In genomic region chr1:20696397-20697333, GRCh38 we compare ENCODE assay signal across 1 cellular context.
TF ChIP-seq lines count a peak whose summit lies in the region.

No MANE protein-coding gene starts in this region.

TF ChIP-seq in HepG2, 621 proteins besides CTCF, POLR2A, EP300 and RAD21 (continued from another document and continues in another):
- no peak for TF ChIP-seq GATA4 (IDR thresholded peaks at IDR 0.05; ENCODE audit: borderline replicate concordance, low read depth)
- TF ChIP-seq SRF (IDR thresholded peaks at IDR 0.05; ENCODE audit: low read depth, low read length) = no peak
- no peak for TF ChIP-seq ZMAT5 (CRISPR knock-in tag; IDR thresholded peaks at IDR 0.05; ENCODE audit: borderline replicate concordance, low read depth)
- TF ChIP-seq KDM4B (CRISPR knock-in tag; IDR thresholded peaks at IDR 0.05) = no peak
- TF ChIP-seq TERF1 (CRISPR knock-in tag; IDR thresholded peaks at IDR 0.05) = no peak
- no peak for TF ChIP-seq AGO2 (optimal IDR thresholded peaks at IDR 0.05; ENCODE audit: low read depth, low read length)
- TF ChIP-seq ISX (CRISPR knock-in tag; conservative IDR thresholded peaks at IDR 0.05) = no peak
- 0 out of 2 replicates have a peak, but pooled peaks have one; percentile 30 for TF ChIP-seq FOXJ3 (CRISPR knock-in tag; IDR thresholded peaks at IDR 0.05; ENCODE audit: borderline replicate concordance)
- TF ChIP-seq SAFB2 (CRISPR knock-in tag; IDR thresholded peaks at IDR 0.05; ENCODE audit: borderline replicate concordance, low read depth) = no peak
- TF ChIP-seq TBX3 (IDR thresholded peaks at IDR 0.05; ENCODE audit: borderline replicate concordance) = no peak
- TF ChIP-seq ZNF850 (CRISPR knock-in tag; conservative IDR thresholded peaks at IDR 0.05) = no peak
- TF ChIP-seq NBN (conservative IDR thresholded peaks at IDR 0.05) = no peak
- no peak for TF ChIP-seq IKZF4 (CRISPR knock-in tag; IDR thresholded peaks at IDR 0.05; ENCODE audit: borderline replicate concordance, low read depth, not compliant biosample characterization)
- TF ChIP-seq MLXIP (CRISPR knock-in tag; IDR thresholded peaks at IDR 0.05; ENCODE audit: borderline replicate concordance) = no peak
- TF ChIP-seq CSRNP2 (CRISPR knock-in tag; conservative IDR thresholded peaks at IDR 0.05; ENCODE audit: low read depth) = no peak
- TF ChIP-seq RARA (CRISPR knock-in tag; IDR thresholded peaks at IDR 0.05) = no peak
- TF ChIP-seq GPBP1L1 (CRISPR knock-in tag; IDR thresholded peaks at IDR 0.05) = no peak
- no peak for TF ChIP-seq MBNL3 (CRISPR knock-in tag; conservative IDR thresholded peaks at IDR 0.05)
- TF ChIP-seq DNMT1 (CRISPR knock-in tag; IDR thresholded peaks at IDR 0.05) = no peak
- no peak for TF ChIP-seq NR0B2 (CRISPR knock-in tag; IDR thresholded peaks at IDR 0.05)
- TF ChIP-seq NFIC (IDR thresholded peaks at IDR 0.05; ENCODE audit: low read length) = no peak
- no peak for TF ChIP-seq PHF5A (CRISPR knock-in tag; IDR thresholded peaks at IDR 0.05; ENCODE audit: low read depth, unreplicated experiment)
- TF ChIP-seq ZFX (CRISPR knock-in tag; IDR thresholded peaks at IDR 0.05; ENCODE audit: low read depth) = peak; percentile 75
- TF ChIP-seq TMF1 (CRISPR knock-in tag; IDR thresholded peaks at IDR 0.05; ENCODE audit: low read depth) = no peak
- no peak for TF ChIP-seq ZMAT3 (CRISPR knock-in tag; conservative IDR thresholded peaks at IDR 0.05)
- 0 out of 2 replicates have a peak, but pooled peaks have one; percentile 25 for TF ChIP-seq ZBTB33 (CRISPR knock-in tag; IDR thresholded peaks at IDR 0.05)
- no peak for TF ChIP-seq ZNF709 (CRISPR knock-in tag; IDR thresholded peaks at IDR 0.05)
- no peak for TF ChIP-seq ZNF607 (CRISPR knock-in tag; IDR thresholded peaks at IDR 0.05; ENCODE audit: borderline replicate concordance)
- TF ChIP-seq KMT2B (CRISPR knock-in tag; IDR thresholded peaks at IDR 0.05) = no peak
- 0 out of 2 replicates have a peak, but pooled peaks have one; percentile 52 for TF ChIP-seq MED13 (CRISPR knock-in tag; IDR thresholded peaks at IDR 0.05)
- TF ChIP-seq HOXA5 (CRISPR knock-in tag; IDR thresholded peaks at IDR 0.05) = 0 out of 2 replicates have a peak, but pooled peaks have one; percentile 30
- TF ChIP-seq CSRNP1 (CRISPR knock-in tag; IDR thresholded peaks at IDR 0.05) = no peak
- TF ChIP-seq ZNF773 (CRISPR knock-in tag; IDR thresholded peaks at IDR 0.05; ENCODE audit: borderline replicate concordance) = no peak
- no peak for TF ChIP-seq ZNF879 (CRISPR knock-in tag; IDR thresholded peaks at IDR 0.05)
- no peak for TF ChIP-seq PLSCR1 (CRISPR knock-in tag; IDR thresholded peaks at IDR 0.05; ENCODE audit: borderline replicate concordance)
- no peak for TF ChIP-seq NR1H2 (CRISPR knock-in tag; IDR thresholded peaks at IDR 0.05; ENCODE audit: borderline replicate concordance, low read depth)
- TF ChIP-seq ZBTB34 (CRISPR knock-in tag; IDR thresholded peaks at IDR 0.05) = no peak
- no peak for TF ChIP-seq FOXM1 (CRISPR knock-in tag; IDR thresholded peaks at IDR 0.05)
- no peak for TF ChIP-seq SNAPC4 (CRISPR knock-in tag; IDR thresholded peaks at IDR 0.05)
- no peak for TF ChIP-seq GATAD1 (CRISPR knock-in tag; IDR thresholded peaks at IDR 0.05)
